35 cellular contexts compared by ENCODE assay signal in genomic region chr15:69780374-69780773, GRCh38.
A peak's percentile ranks its signal among the peaks of the same experiment; 100 is the strongest.
DNase-seq lines count a peak whose midpoint lies in the region; TF ChIP-seq lines count a peak whose summit lies in the region.
"Had no signal": no experiment of that assay in that cellular context is flagged by ENCODE, and none has a peak within 500 bp of the region (broad histone marks: within the 10 kb centered on the region; RNA-seq: fewer than 3 reads in every experiment).

No MANE protein-coding gene starts in this region.

- peak overlapping the region; percentile 73 for H3K27ac Mint-ChIP-seq in MCF 10A (ENCODE audit: low read depth, unreplicated experiment)
- H3K27ac Mint-ChIP-seq: effector memory CD8-positive, alpha-beta T cell had no signal

- BruUV-seq in MCF 10A (replicated peaks; lab: Mats Ljungman, UMichigan), result no TSS peak

- TF ChIP-seq CTCF in MCF 10A (IDR thresholded peaks at IDR 0.05; ENCODE audit: unreplicated experiment) (no peak), breast epithelium (IDR thresholded peaks at IDR 0.05) (no peak), esophagus muscularis mucosa (IDR thresholded peaks at IDR 0.05) (no peak), vagina (IDR thresholded peaks at IDR 0.05) (no peak)

- TF ChIP-seq EP300 in esophagus muscularis mucosa (IDR thresholded peaks at IDR 0.05), result no peak

- POLR2A ChIA-PET in MCF 10A (lab: Yijun Ruan, JAX), result no interaction called here

- peaks cover 19% of the 10 kb centered on the region for H3K4me1 Mint-ChIP-seq in MCF 10A (ENCODE audit: insufficient read depth, unreplicated experiment)

- no peaks in the 10 kb centered on the region for H3K4me1 ChIP-seq in breast epithelium
- peaks cover 0 to 5% (median 0%) of the 10 kb centered on the region in 4 donors for H3K4me1 ChIP-seq in esophagus muscularis mucosa
- no peaks in the 10 kb centered on the region for H3K4me1 ChIP-seq in vagina
- H3K4me1 ChIP-seq: BE2C, prostate gland, transverse colon had no signal

- no peaks in the 10 kb centered on the region for H3K36me3 ChIP-seq in breast epithelium
- no peaks in the 10 kb centered on the region for H3K36me3 ChIP-seq in esophagus muscularis mucosa
- H3K36me3 ChIP-seq in vagina, result no peaks in the 10 kb centered on the region
- H3K36me3 ChIP-seq: BE2C, heart right ventricle, prostate gland, sigmoid colon, transverse colon had no signal

- TF ChIP-seq POLR2A in breast epithelium (IDR thresholded peaks at IDR 0.05) (no peak), esophagus muscularis mucosa (IDR thresholded peaks at IDR 0.05; ENCODE audit: low read depth) (no peak), vagina (IDR thresholded peaks at IDR 0.05) (no peak)

- CTCF ChIA-PET in MCF 10A (lab: Yijun Ruan, JAX), result no interaction called here

- no peak overlapping the region for H3K4me3 Mint-ChIP-seq in MCF 10A (ENCODE audit: unreplicated experiment)
- H3K4me3 Mint-ChIP-seq: effector memory CD8-positive, alpha-beta T cell had no signal

- WGBS in esophagus muscularis mucosa, result 58% methylated on average over 6 of the region's 6 CpGs

- no peaks in the 10 kb centered on the region for H3K9me3 Mint-ChIP-seq in MCF 10A (ENCODE audit: unreplicated experiment)
- H3K9me3 Mint-ChIP-seq: effector memory CD8-positive, alpha-beta T cell had no signal

- no peaks in the 10 kb centered on the region for H3K9me3 ChIP-seq in breast epithelium
- no peaks in the 10 kb centered on the region for H3K9me3 ChIP-seq in esophagus muscularis mucosa
- H3K9me3 ChIP-seq in vagina, result no peaks in the 10 kb centered on the region
- H3K9me3 ChIP-seq: BE2C, prostate gland, transverse colon had no signal

- peaks cover 42% of the 10 kb centered on the region for H3K27me3 Mint-ChIP-seq in MCF 10A (ENCODE audit: insufficient read depth, unreplicated experiment)

- no peak overlapping the region for H3K27ac ChIP-seq in breast epithelium
- H3K27ac ChIP-seq in esophagus muscularis mucosa (replicated peaks in 1 of 4), result no peak overlapping the region
- H3K27ac ChIP-seq in vagina, result no peak overlapping the region
- H3K27ac ChIP-seq: heart right ventricle, prostate gland, sigmoid colon, transverse colon, VCaP had no signal

- peak; percentile 26 for DNase-seq in MCF 10A (ENCODE audit: unreplicated experiment)
- no peak for DNase-seq in breast epithelium (ENCODE audit: low spot score in 2 of 2)
- peak; percentile 71 for DNase-seq in M059J (ENCODE audit: low read depth)
- peak; percentile 89 for DNase-seq in esophagus muscularis mucosa (ENCODE audit: extremely low spot score)
- DNase-seq in vagina (ENCODE audit: extremely low spot score in 2 of 2), result peak; percentile 47 to 64
- DNase-seq in epidermal melanocyte (ENCODE audit: insufficient read length, low spot score), result no peak
- no peak for DNase-seq in retina
- DNase-seq in NCI-H1694 treated with DMSO at 0.1 percent for 48 hours (lab: John Stamatoyannopoulos, UW), result no peak
- DNase-seq: ACHN; activated CD4-positive, alpha-beta T cell treated with anti-CD3 and anti-CD28 coated beads for 4 hours; activated gamma-delta T cell; activated T-cell treated with anti-CD3 and anti-CD28 coated beads, Interleukin-2, amount 50 U/mL, for 1 hour; BE2C; central memory CD4-positive, alpha-beta T cell; cortex of kidney; DMS153; effector memory CD8-positive, alpha-beta T cell; erythroblast; foreskin melanocyte; GDM1; heart right ventricle; kidney; NCI-H1436; NCI-H2081 treated with DMSO at 0.1 percent for 48 hours; NCI-H345; NCI-H774; nucleus accumbens; sigmoid colon; stimulated activated CD4-positive, alpha-beta T cell treated with anti-CD3 and anti-CD28 coated beads, Interleukin-12 subunit alpha, Interleukin-12 subunit beta, amount 100 ng/mL, for 4 hours; stimulated activated CD4-positive, alpha-beta T cell treated with anti-CD3 and anti-CD28 coated beads, Interleukin-4, amount 100 ng/mL, for 1 hour; T-helper 9 cell; transverse colon had no signal

- H3K4me3 ChIP-seq in breast epithelium (no peak overlapping the region), esophagus muscularis mucosa (no peak overlapping the region), vagina (no peak overlapping the region)
- H3K4me3 ChIP-seq: heart right ventricle, K562, prostate gland, sigmoid colon, transverse colon had no signal

- intact Hi-C loops in MCF 10A (cut with micrococcal nuclease) (no loop called here), breast epithelium (cut with DNase I; ENCODE audit: low total_unique reads) (no loop called here), esophagus muscularis mucosa (cut with DNase I) (no loop called here), vagina (cut with DNase I) (no loop called here)

- no peaks in the 10 kb centered on the region for H3K36me3 Mint-ChIP-seq in MCF 10A (ENCODE audit: insufficient read depth, unreplicated experiment)

- H3K27me3 ChIP-seq in breast epithelium (no peaks in the 10 kb centered on the region), esophagus muscularis mucosa (no peaks in the 10 kb centered on the region), vagina (no peaks in the 10 kb centered on the region)
- H3K27me3 ChIP-seq: sigmoid colon, transverse colon had no signal

Comparison
In these comparisons a context has a peak if more than half of its experiments do, and no peak if none do; other contexts are left out.
1. DNase-seq: peak in MCF 10A (single experiment), M059J (single experiment), esophagus muscularis mucosa (single experiment) and vagina (2 of 2); none in breast epithelium (0 of 2), epidermal melanocyte (single experiment), retina (single experiment) and NCI-H1694 treated with DMSO at 0.1 percent for 48 hours (single experiment).